In the genomic region with DNA sequence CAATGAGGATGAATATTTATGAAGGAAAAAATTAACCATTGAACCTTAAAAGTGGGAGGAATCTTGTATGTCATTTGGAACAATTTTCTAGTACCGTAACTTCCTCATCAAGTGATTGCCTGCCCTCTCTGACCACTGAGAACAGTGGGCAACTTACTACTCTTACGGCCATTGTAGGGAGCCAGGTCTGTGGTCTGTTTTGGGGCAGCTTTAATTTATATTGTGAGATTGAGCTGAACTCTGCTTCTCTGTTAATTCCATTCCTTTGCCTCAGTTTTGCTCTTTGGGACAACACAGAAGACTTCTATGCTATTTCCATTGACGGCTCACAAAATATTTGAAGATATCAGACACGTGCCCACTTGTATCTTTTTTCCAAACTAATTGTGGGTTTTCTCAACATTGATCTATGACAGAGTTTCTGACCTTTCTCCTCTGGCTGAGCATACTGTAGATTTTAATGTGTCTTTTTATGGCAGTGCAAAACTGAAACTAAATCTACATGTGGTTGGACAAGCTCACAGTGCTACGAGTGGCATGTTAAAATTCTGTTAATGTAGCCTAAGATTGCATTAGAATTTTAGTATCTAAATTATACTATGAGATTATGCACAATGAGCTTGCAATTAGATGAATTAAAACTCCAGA, we compare ENCODE assay signal across 8 cellular contexts. TPM values are rescaled to one million over a fixed set of nuclear protein-coding genes. Genes with fewer than 3 reads are reported as not detected.
DNase-seq lines count a peak whose midpoint lies in the region; ATAC-seq, FAIRE-seq and TF ChIP-seq lines count a peak whose summit lies in the region.

No MANE protein-coding gene starts in this region.

- H3K4me1 ChIP-seq in ascending aorta (no peaks in the 10 kb centered on the region), spleen (peaks cover 0 to 14% (median 8%) of the 10 kb centered on the region in 6 donors), right atrium auricular region (no peaks in the 10 kb centered on the region)

- no peak for TF ChIP-seq POLR2A in spleen (IDR thresholded peaks at IDR 0.05)

- intact Hi-C loops in ascending aorta (cut with DNase I): no loop called here
- intact Hi-C loops in spleen (cut with DNase I; ENCODE audit: low total_unique reads): no loop called here

- peak; percentile 76 for ATAC-seq in HG03175 (IDR thresholded peaks at IDR 0.05; ENCODE audit: unreplicated experiment)

- DNase-seq in GM19239 (ENCODE audit: insufficient read length, low spot score): no peak
- DNase-seq in ascending aorta (ENCODE audit: low spot score in 2 of 2): no peak
- peak; percentile 27 for DNase-seq in renal cortical epithelial cell (ENCODE audit: low read depth)
- DNase-seq in NCI-H748 (lab: John Stamatoyannopoulos, UW; ENCODE audit: unreplicated experiment): no peak
- no peak for DNase-seq in anterior cingulate cortex (lab: John Stamatoyannopoulos, UW)
- no peak for DNase-seq in spleen
- no peak for DNase-seq in right atrium auricular region (ENCODE audit: low spot score)

- WGBS in spleen, 5 donors: 30 to 35% (median 34%) methylated on average over 5 of the region's 5 CpGs

- TF ChIP-seq CTCF in ascending aorta (IDR thresholded peaks at IDR 0.05): no peak
- TF ChIP-seq CTCF in spleen (IDR thresholded peaks at IDR 0.05 in 8 of 11, conservative IDR thresholded peaks at IDR 0.05 in 3 of 11): no peak
- TF ChIP-seq CTCF in right atrium auricular region (IDR thresholded peaks at IDR 0.05): no peak

- no peaks in the 10 kb centered on the region for H3K27me3 ChIP-seq in ascending aorta
- H3K27me3 ChIP-seq in spleen (replicated peaks in 1 of 7): no peaks in the 10 kb centered on the region
- no peaks in the 10 kb centered on the region for H3K27me3 ChIP-seq in right atrium auricular region

- H3K36me3 ChIP-seq in ascending aorta (no peaks in the 10 kb centered on the region), spleen (no peaks in the 10 kb centered on the region), right atrium auricular region (no peaks in the 10 kb centered on the region)

- peak overlapping the region; percentile 25 to 31 for H3K4me3 ChIP-seq in ascending aorta
- H3K4me3 ChIP-seq in spleen: peak overlapping the region in 2 of 8 donors; percentile 16 to 52
- no peak overlapping the region for H3K4me3 ChIP-seq in right atrium auricular region

- H3K27ac ChIP-seq in ascending aorta (no peak overlapping the region), spleen (peak overlapping the region in 2 of 8 donors; percentile 11 to 15), right atrium auricular region (no peak overlapping the region)

- peak; percentile 94 for FAIRE-seq in GM19239 (lab: Jason Lieb, UNC)

- H3K9me3 ChIP-seq in ascending aorta: no peaks in the 10 kb centered on the region
- no peaks in the 10 kb centered on the region for H3K9me3 ChIP-seq in spleen
- H3K9me3 ChIP-seq in right atrium auricular region: no peaks in the 10 kb centered on the region

RNA-seq across cellular contexts. Expression of a gene that starts 27.8 kb away (rescaled TPM):
- total RNA-seq in ascending aorta (3.7 TPM), renal cortical epithelial cell (28.0 and 38.0 TPM in 2 replicates), spleen (10 to 100 TPM; 20.0 to 34.8 (median 23.1) TPM), right atrium auricular region (10 to 100 TPM in 1 of 2 donors, 1 to 10 TPM in 1; 6.9 to 11.4 TPM)
- polyA plus RNA-seq in spleen: 1 to 10 TPM; 4.4 to 6.3 (median 5.2) TPM

Comparison
In these comparisons a context has a peak if more than half of its experiments do, and no peak if none do; other contexts are left out.
1. H3K4me3 ChIP-seq: peak in ascending aorta (2 of 2); none in right atrium auricular region (0 of 2).